ENCODE assay signal across 15 cellular contexts in the genomic region with DNA sequence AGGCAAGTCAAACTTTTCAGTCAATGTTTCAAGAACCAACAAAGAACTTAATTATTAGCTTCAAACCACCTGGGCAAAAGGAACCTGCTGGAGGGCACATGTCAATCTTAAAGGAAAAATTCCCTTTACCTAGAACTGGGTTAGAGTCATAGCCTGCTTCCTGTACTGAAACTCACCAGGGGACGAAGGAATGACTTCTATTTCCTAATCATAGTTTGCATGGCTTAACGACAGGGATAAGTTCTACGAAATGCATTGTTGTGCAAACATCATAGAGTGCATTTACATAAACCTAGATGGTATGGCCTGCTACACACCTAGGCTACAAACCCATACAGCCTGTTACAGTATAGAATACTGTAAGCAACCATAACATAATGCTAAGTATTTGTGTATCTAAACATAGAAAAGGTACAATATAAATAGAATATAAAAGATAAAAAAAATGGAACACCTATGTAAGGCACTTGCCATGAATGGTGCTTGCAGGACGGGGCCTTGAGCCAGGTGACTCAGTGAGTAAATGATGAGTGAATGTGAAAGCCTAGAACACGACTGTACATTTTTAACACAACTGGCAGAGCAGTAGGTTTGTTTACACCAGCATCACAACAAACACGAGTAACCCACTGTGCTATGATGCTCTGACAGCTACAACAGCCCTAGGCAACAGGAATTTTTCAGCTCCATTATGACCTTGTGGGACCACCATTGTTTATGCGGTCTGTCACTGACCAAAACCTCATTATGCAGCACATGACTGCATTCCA.
DNase-seq lines count a peak whose midpoint lies in the region; ATAC-seq and TF ChIP-seq lines count a peak whose summit lies in the region.
"Had no signal": no experiment of that assay in that cellular context is flagged by ENCODE, and none has a peak within 500 bp of the region (broad histone marks: within the 10 kb centered on the region; RNA-seq: fewer than 3 reads in every experiment).

No MANE protein-coding gene starts in this region.

- no peaks in the 10 kb centered on the region for H3K27me3 ChIP-seq in vagina
- H3K27me3 ChIP-seq: upper lobe of left lung had no signal

- no peak overlapping the region for H3K27ac Mint-ChIP-seq in stimulated activated naive CD8-positive, alpha-beta T cell treated with anti-CD3 and anti-CD28 coated beads, Interleukin-15, amount 100 ng/mL, for 72 hours
- H3K27ac Mint-ChIP-seq: progenitor cell of endocrine pancreas had no signal

- no peaks in the 10 kb centered on the region for H3K27me3 Mint-ChIP-seq in stimulated activated naive CD8-positive, alpha-beta T cell treated with anti-CD3 and anti-CD28 coated beads, Interleukin-15, amount 100 ng/mL, for 72 hours
- H3K27me3 Mint-ChIP-seq: progenitor cell of endocrine pancreas had no signal

- no peak overlapping the region for H3K27ac ChIP-seq in vagina
- H3K27ac ChIP-seq: SK-N-MC, upper lobe of left lung had no signal

- no peak for DNase-seq in stimulated activated naive CD8-positive, alpha-beta T cell treated with anti-CD3 and anti-CD28 coated beads, Interleukin-15, amount 100 ng/mL, for 72 hours
- DNase-seq in stimulated activated naive CD8-positive, alpha-beta T cell treated with anti-CD3 and anti-CD28 coated beads, Interleukin-15, Interleukin-2, amounts not matched to agents 100 U/mL and 50 U/mL, for 24 hours: no peak
- peak; percentile 73 for DNase-seq in NCI-H69 (lab: John Stamatoyannopoulos, UW)
- no peak for DNase-seq in vagina (ENCODE audit: extremely low spot score in 2 of 2)
- DNase-seq in amniotic stem cell (lab: John Stamatoyannopoulos, UW): no peak
- no peak for DNase-seq in cerebellar nuclear complex (lab: John Stamatoyannopoulos, UW)
- no peak for DNase-seq in NCI-H1105 (lab: John Stamatoyannopoulos, UW)
- DNase-seq: activated CD8-positive, alpha-beta memory T cell treated with anti-CD3 and anti-CD28 coated beads, Interleukin-2, amount 50 U/mL, for 48 hours; dermis blood vessel endothelial cell; NK-92 treated with Interleukin-12 subunit alpha and Interleukin-12 subunit beta, amount 100 ng/mL, for 24 hours; upper lobe of left lung had no signal

- H3K4me3 Mint-ChIP-seq in stimulated activated naive CD8-positive, alpha-beta T cell treated with anti-CD3 and anti-CD28 coated beads, Interleukin-15, amount 100 ng/mL, for 72 hours: no peak overlapping the region

- no peak for TF ChIP-seq POLR2A in vagina (IDR thresholded peaks at IDR 0.05)

- TF ChIP-seq CTCF in vagina (IDR thresholded peaks at IDR 0.05): no peak

- H3K9me3 Mint-ChIP-seq in stimulated activated naive CD8-positive, alpha-beta T cell treated with anti-CD3 and anti-CD28 coated beads, Interleukin-15, amount 100 ng/mL, for 72 hours: no peaks in the 10 kb centered on the region

- H3K4me1 Mint-ChIP-seq in stimulated activated naive CD8-positive, alpha-beta T cell treated with anti-CD3 and anti-CD28 coated beads, Interleukin-15, amount 100 ng/mL, for 72 hours: no peaks in the 10 kb centered on the region

- H3K36me3 ChIP-seq in vagina: no peaks in the 10 kb centered on the region
- H3K36me3 ChIP-seq: upper lobe of left lung had no signal

- no peak overlapping the region for H3K4me3 ChIP-seq in vagina
- H3K4me3 ChIP-seq: K562, SK-N-MC, upper lobe of left lung had no signal

- ATAC-seq in stimulated activated naive CD8-positive, alpha-beta T cell treated with anti-CD3 and anti-CD28 coated beads, Interleukin-15, amount 100 ng/mL, for 72 hours: peak; percentile 42
- ATAC-seq in stimulated activated naive CD8-positive, alpha-beta T cell treated with anti-CD3 and anti-CD28 coated beads, Interleukin-15, Interleukin-2, amounts not matched to agents 100 U/mL and 50 U/mL, for 24 hours: no peak
- peak; percentile 90 for ATAC-seq in esophagus mucosa
- ATAC-seq: K562 had no signal

- no peaks in the 10 kb centered on the region for H3K9me3 ChIP-seq in vagina
- H3K9me3 ChIP-seq: upper lobe of left lung had no signal

- intact Hi-C loops in vagina (cut with DNase I): no loop called here

- H3K4me1 ChIP-seq in vagina: no peaks in the 10 kb centered on the region
- H3K4me1 ChIP-seq: upper lobe of left lung had no signal
